Comparison of ENCODE assay signal across 18 cellular contexts in the genomic region with DNA sequence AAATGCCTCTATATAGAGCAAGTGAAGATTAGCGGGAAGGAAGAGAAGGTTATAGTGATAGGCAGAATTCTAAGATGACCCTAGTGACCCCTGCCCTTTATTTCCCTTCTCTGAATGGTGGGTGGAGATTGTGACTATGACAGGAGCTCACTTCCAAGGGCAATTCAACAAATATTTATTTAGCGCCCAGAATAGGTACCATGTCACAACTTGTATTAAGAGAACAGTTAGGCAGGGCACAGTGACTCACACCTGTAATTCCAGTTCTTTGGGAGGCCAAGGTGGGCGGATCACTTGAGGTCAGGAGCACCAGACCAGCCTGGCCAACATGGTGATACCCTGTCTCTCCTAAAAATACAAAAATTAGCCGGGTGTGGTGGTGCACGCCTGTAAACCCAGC.
"Had no signal": no experiment of that assay in that cellular context is flagged by ENCODE, and none has a peak within 500 bp of the region (broad histone marks: within the 10 kb centered on the region; RNA-seq: fewer than 3 reads in every experiment).

No MANE protein-coding gene starts in this region.

- H3K27me3 ChIP-seq: neural progenitor cell, right atrium auricular region, tibial artery, vagina had no signal

- H3K9ac ChIP-seq: neural progenitor cell had no signal

- ATAC-seq: activated CD8-positive, alpha-beta T cell treated with anti-CD3 and anti-CD28 coated beads, Interleukin-2, amount 10 ng/mL, durations not matched to agents 7 days and 5 days; activated naive CD8-positive, alpha-beta T cell treated with anti-CD3 and anti-CD28 coated beads, Interleukin-2, amount 50 U/mL, for 24 hours; naive thymus-derived CD4-positive, alpha-beta T cell; stimulated activated naive CD8-positive, alpha-beta T cell treated with anti-CD3 and anti-CD28 coated beads, Interleukin-15, Interleukin-2, amounts not matched to agents 100 U/mL and 50 U/mL, for 24 hours had no signal

- H3K4me2 ChIP-seq: neural progenitor cell had no signal

- H3K4me3 ChIP-seq: coronary artery, neural progenitor cell, right atrium auricular region, tibial artery, vagina had no signal

- H3K27ac ChIP-seq: coronary artery, neural progenitor cell, right atrium auricular region, tibial artery, vagina had no signal

- H3K36me3 ChIP-seq: neural progenitor cell, right atrium auricular region, tibial artery, vagina had no signal

- H3K4me1 ChIP-seq: neural progenitor cell, right atrium auricular region, tibial artery, vagina had no signal

- H2AFZ ChIP-seq: neural progenitor cell had no signal

- H3K9me3 ChIP-seq: right atrium auricular region, tibial artery, vagina had no signal

- DNase-seq: activated CD4-positive, alpha-beta T cell treated with anti-CD3 and anti-CD28 coated beads, Interleukin-2, amount 10 ng/mL, durations not matched to agents 24 days and 14 days; activated CD8-positive, alpha-beta T cell treated with anti-CD3 and anti-CD28 coated beads, Interleukin-2, amount 10 ng/mL, durations not matched to agents 7 days and 5 days; activated naive CD4-positive, alpha-beta T cell treated with anti-CD3 and anti-CD28 coated beads for 36 hours; activated naive CD8-positive, alpha-beta T cell treated with anti-CD3 and anti-CD28 coated beads, Interleukin-2, amount 50 U/mL, for 24 hours; activated T-cell treated with anti-CD3 and anti-CD28 coated beads, Interleukin-2, amount 50 U/mL, for 24 hours; anterior cingulate cortex; mesendoderm; naive thymus-derived CD4-positive, alpha-beta T cell; stimulated activated CD4-positive, alpha-beta T cell treated with anti-CD3 and anti-CD28 coated beads, Interleukin-12 subunit alpha, Interleukin-12 subunit beta, amount 100 ng/mL, for 4 hours; stimulated activated CD4-positive, alpha-beta T cell treated with anti-CD3 and anti-CD28 coated beads, Interleukin-1b, Interleukin-23, amount 100 ng/mL, for 48 hours; stimulated activated CD8-positive, alpha-beta memory T cell treated with anti-CD3 and anti-CD28 coated beads, Interleukin-4, amount 100 ng/mL, for 48 hours; stimulated activated naive CD8-positive, alpha-beta T cell treated with anti-CD3 and anti-CD28 coated beads, Interleukin-15, Interleukin-2, amounts not matched to agents 100 U/mL and 50 U/mL, for 24 hours; substantia nigra; tibial artery had no signal
